Comparison of ENCODE assay signal across 8 cellular contexts in the genomic region with DNA sequence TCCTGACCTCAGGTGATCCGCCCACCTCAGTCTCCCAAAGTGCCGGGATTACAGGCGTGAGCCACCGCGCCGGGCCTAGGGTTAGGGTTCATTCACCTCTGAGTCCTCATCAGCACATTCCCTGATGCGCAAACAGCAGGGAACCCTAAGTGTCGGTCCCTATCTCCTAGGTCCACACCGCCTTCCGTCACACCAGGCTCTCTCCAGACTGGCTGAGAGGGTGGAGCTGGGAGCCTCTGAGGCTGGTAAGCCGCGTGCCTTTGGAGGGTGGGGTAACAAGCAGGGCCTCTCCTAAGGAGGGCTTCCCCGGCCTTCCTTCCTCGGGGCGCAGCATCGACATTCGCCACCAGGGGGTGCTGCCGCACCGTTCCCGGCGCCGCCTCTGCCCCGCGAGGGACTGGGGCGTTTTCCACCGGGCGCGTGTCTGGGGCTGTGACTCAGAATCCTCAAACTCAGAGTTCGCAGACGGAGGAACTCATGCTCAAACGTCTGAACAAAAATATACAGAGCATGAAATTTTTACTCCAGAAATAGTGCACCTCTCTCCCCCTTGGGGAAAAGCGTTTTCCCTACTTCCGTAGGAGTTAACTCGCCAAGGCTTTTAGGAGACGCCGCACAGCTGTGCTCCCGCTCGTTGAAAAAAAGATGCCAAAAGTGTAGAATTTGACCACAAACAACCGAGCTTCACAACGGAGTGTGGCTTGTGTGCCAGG.
A peak's percentile ranks its signal among the peaks of the same experiment; 100 is the strongest.
DNase-seq lines count a peak whose midpoint lies in the region; ATAC-seq and TF ChIP-seq lines count a peak whose summit lies in the region.

No MANE protein-coding gene starts in this region.

- H3K9me3 Mint-ChIP-seq in T-cell (no peaks in the 10 kb centered on the region), progenitor cell of endocrine pancreas (ENCODE audit: low read depth) (no peaks in the 10 kb centered on the region)

- H3K4me1 ChIP-seq in left ventricle myocardium inferior, result peaks cover 13% of the 10 kb centered on the region

- no peak overlapping the region for H3K27ac Mint-ChIP-seq in T-cell
- H3K27ac Mint-ChIP-seq in progenitor cell of endocrine pancreas, result peak overlapping the region; percentile 90

- CTCF ChIA-PET in T-cell (lab: Charles Lee), result interaction anchor here (0.5 to 0.7 kb wide), 4 partner anchors 31 to 673 kb away, joined by 3 to 11 read pairs (median 3); partner anchors contain the start of gene YWHAQ (in 1 of the 2)

- peaks cover 25 to 26% of the 10 kb centered on the region in 2 donors for H3K27me3 Mint-ChIP-seq in T-cell
- peaks cover 10% of the 10 kb centered on the region for H3K27me3 Mint-ChIP-seq in progenitor cell of endocrine pancreas

- ATAC-seq in GM21825 (IDR thresholded peaks at IDR 0.05; ENCODE audit: unreplicated experiment) (peak; percentile 81), T-cell (replicated peaks in 1 of 4) (peak; percentile 83 to 92 (median 89))

- POLR2A ChIA-PET in T-cell (lab: Charles Lee), result no interaction called here

- H3K36me3 ChIP-seq in MG63 (no peaks in the 10 kb centered on the region), left ventricle myocardium inferior (no peaks in the 10 kb centered on the region)

- peak overlapping the region; percentile 63 for H3K27ac ChIP-seq in left ventricle myocardium inferior (replicated peaks)

- TF ChIP-seq CTCF in left ventricle myocardium inferior (IDR thresholded peaks at IDR 0.05; ENCODE audit: borderline replicate concordance) (peak; percentile 100), progenitor cell of endocrine pancreas (IDR thresholded peaks at IDR 0.05; ENCODE audit: unreplicated experiment) (peak; percentile 99)

- H3K9me3 ChIP-seq in MG63 (no peaks in the 10 kb centered on the region), left ventricle myocardium inferior (replicated peaks) (no peaks in the 10 kb centered on the region)

- intact Hi-C loops in left ventricle myocardium inferior (cut with micrococcal nuclease), result loop anchor here (2.0 to 10.0 kb wide), 2 partner anchors 62 to 190 kb away; partner anchors contain the start of gene ASAP2

- peaks cover 0 to 3% (median 0%) of the 10 kb centered on the region in 3 donors for H3K4me1 Mint-ChIP-seq in T-cell
- H3K4me1 Mint-ChIP-seq in progenitor cell of endocrine pancreas (ENCODE audit: low read depth), result peaks cover 24% of the 10 kb centered on the region

- DNase-seq in ELF-1 (ENCODE audit: low read depth, low spot score) (peak; percentile 96), MG63 (peak; percentile 84), T-cell (peak; percentile 22 to 79 (median 63)), amniotic epithelial cell (ENCODE audit: low read depth) (peak; percentile 76), left ventricle myocardium inferior (peak; percentile 86), progenitor cell of endocrine pancreas (ENCODE audit: low spot score, unreplicated experiment) (peak; percentile 95), ureter (ENCODE audit: low spot score) (peak; percentile 90)

- H3K4me3 ChIP-seq in MG63, result no peak overlapping the region
- H3K4me3 ChIP-seq in left ventricle myocardium inferior, result peak overlapping the region; percentile 50

- H3K36me3 Mint-ChIP-seq in T-cell (no peaks in the 10 kb centered on the region), progenitor cell of endocrine pancreas (ENCODE audit: insufficient read depth) (no peaks in the 10 kb centered on the region)

- H3K27me3 ChIP-seq in MG63, result no peaks in the 10 kb centered on the region
- peaks cover 12% of the 10 kb centered on the region for H3K27me3 ChIP-seq in left ventricle myocardium inferior (ENCODE audit: low read depth)

- H3K4me3 Mint-ChIP-seq in T-cell (peak overlapping the region in 1 of 3 donors; percentile 17), progenitor cell of endocrine pancreas (ENCODE audit: low read depth) (peak overlapping the region; percentile 31)
